9 cellular contexts compared by ENCODE assay signal in genomic region chr1:151494741-151495281, GRCh38. TPM values are rescaled to one million over a fixed set of nuclear protein-coding genes. Genes with fewer than 3 reads are reported as not detected.
DNase-seq lines count a peak whose midpoint lies in the region; ATAC-seq and TF ChIP-seq lines count a peak whose summit lies in the region.
"Had no signal": no experiment of that assay in that cellular context is flagged by ENCODE, and none has a peak within 500 bp of the region (broad histone marks: within the 10 kb centered on the region; RNA-seq: fewer than 3 reads in every experiment).

No MANE protein-coding gene starts in this region.

- H3K36me3 ChIP-seq in Panc1 (ENCODE audit: control insufficient read depth, insufficient read depth, low read length), result no peaks in the 10 kb centered on the region
- no peaks in the 10 kb centered on the region for H3K36me3 ChIP-seq in upper lobe of left lung
- H3K36me3 ChIP-seq in transverse colon, result no peaks in the 10 kb centered on the region

- CTCF ChIA-PET in Panc1 (lab: Charles Lee), result no interaction called here

- no peak for DNase-seq in activated T-cell treated with anti-CD3 and anti-CD28 coated beads, Interleukin-2, amount 50 U/mL, for 72 hours
- no peak for DNase-seq in activated T-cell treated with anti-CD3 and anti-CD28 coated beads, Interleukin-2, amount 50 U/mL, for 24 hours
- DNase-seq in Panc1 (ENCODE audit: low read depth, low spot score) (peak; percentile 61), foreskin melanocyte (peak; percentile 74), upper lobe of left lung (peak in 1 of 2 donors; percentile 32), transverse colon (no peak), NCI-H524 treated with DMSO at 0.1 percent for 48 hours (lab: John Stamatoyannopoulos, UW) (no peak)
- DNase-seq: DND-41 had no signal

- no peaks in the 10 kb centered on the region for H3K36me3 Mint-ChIP-seq in activated T-cell treated with anti-CD3 and anti-CD28 coated beads, Interleukin-2, amount 50 U/mL, for 72 hours (ENCODE audit: insufficient read depth in 2 of 2)
- H3K36me3 Mint-ChIP-seq in activated T-cell treated with anti-CD3 and anti-CD28 coated beads, Interleukin-2, amount 50 U/mL, for 24 hours (ENCODE audit: low read depth), result no peaks in the 10 kb centered on the region

- no peaks in the 10 kb centered on the region for H3K27me3 Mint-ChIP-seq in activated T-cell treated with anti-CD3 and anti-CD28 coated beads, Interleukin-2, amount 50 U/mL, for 72 hours (ENCODE audit: low read depth)
- H3K27me3 Mint-ChIP-seq in activated T-cell treated with anti-CD3 and anti-CD28 coated beads, Interleukin-2, amount 50 U/mL, for 24 hours, result no peaks in the 10 kb centered on the region

- TF ChIP-seq EP300 in upper lobe of left lung (IDR thresholded peaks at IDR 0.05) (peak in 1 of 4 donors; percentile 40), transverse colon (IDR thresholded peaks at IDR 0.05; ENCODE audit: low read depth) (no peak)

- H3K27me3 ChIP-seq in Panc1 (ENCODE audit: control insufficient read depth, insufficient read depth, low read length) (no peaks in the 10 kb centered on the region), upper lobe of left lung (no peaks in the 10 kb centered on the region), transverse colon (no peaks in the 10 kb centered on the region)

- no peaks in the 10 kb centered on the region for H3K9me3 ChIP-seq in Panc1 (ENCODE audit: control insufficient read depth, insufficient read depth, low read depth, low read length)
- no peaks in the 10 kb centered on the region for H3K9me3 ChIP-seq in upper lobe of left lung
- H3K9me3 ChIP-seq in transverse colon, result no peaks in the 10 kb centered on the region

- TF ChIP-seq CTCF in Panc1 (IDR thresholded peaks at IDR 0.05), result no peak
- TF ChIP-seq CTCF in upper lobe of left lung (IDR thresholded peaks at IDR 0.05), result no peak
- no peak for TF ChIP-seq CTCF in transverse colon (IDR thresholded peaks at IDR 0.05)

- H3K27ac ChIP-seq in Panc1 (ENCODE audit: low read length) (no peak overlapping the region), upper lobe of left lung (no peak overlapping the region), transverse colon (peak overlapping the region in 1 of 4 donors; percentile 29)

- no peaks in the 10 kb centered on the region for H3K9me3 Mint-ChIP-seq in activated T-cell treated with anti-CD3 and anti-CD28 coated beads, Interleukin-2, amount 50 U/mL, for 72 hours
- no peaks in the 10 kb centered on the region for H3K9me3 Mint-ChIP-seq in activated T-cell treated with anti-CD3 and anti-CD28 coated beads, Interleukin-2, amount 50 U/mL, for 24 hours

- peak; percentile 87 for ATAC-seq in activated T-cell treated with anti-CD3 and anti-CD28 coated beads, Interleukin-2, amount 50 U/mL, for 72 hours (replicated peaks in 1 of 2)
- ATAC-seq in Panc1, result peak; percentile 84
- ATAC-seq in upper lobe of left lung (ENCODE audit: low FRiP score in 2 of 2), result peak; percentile 42 to 73
- ATAC-seq in HG03159 (IDR thresholded peaks at IDR 0.05; ENCODE audit: unreplicated experiment), result no peak

- H3K27ac Mint-ChIP-seq in activated T-cell treated with anti-CD3 and anti-CD28 coated beads, Interleukin-2, amount 50 U/mL, for 72 hours, result peak overlapping the region; percentile 0
- H3K27ac Mint-ChIP-seq in activated T-cell treated with anti-CD3 and anti-CD28 coated beads, Interleukin-2, amount 50 U/mL, for 24 hours, result no peak overlapping the region

- intact Hi-C loops in Panc1 (cut with micrococcal nuclease; ENCODE audit: unreplicated experiment), result no loop called here
- intact Hi-C loops in transverse colon (cut with DNase I; ENCODE audit: low total_unique reads), result no loop called here

- no peak overlapping the region for H3K4me3 Mint-ChIP-seq in activated T-cell treated with anti-CD3 and anti-CD28 coated beads, Interleukin-2, amount 50 U/mL, for 72 hours
- H3K4me3 Mint-ChIP-seq in activated T-cell treated with anti-CD3 and anti-CD28 coated beads, Interleukin-2, amount 50 U/mL, for 24 hours, result no peak overlapping the region

- in situ Hi-C loops in Panc1 (cut with HindIII; ENCODE audit: low pct_unique_long_range_greater_than_20kb, low sequenced_read_pairs) (no loop called here), transverse colon (cut with MboI; ENCODE audit: low pct_ligation_motif_present in 1 of 4, low pct_unique_long_range_greater_than_20kb in 1 of 4, low sequenced_read_pairs in 3 of 4) (no loop called here)

- H3K4me1 Mint-ChIP-seq in activated T-cell treated with anti-CD3 and anti-CD28 coated beads, Interleukin-2, amount 50 U/mL, for 72 hours (ENCODE audit: low read depth), result peaks cover 17% of the 10 kb centered on the region
- H3K4me1 Mint-ChIP-seq in activated T-cell treated with anti-CD3 and anti-CD28 coated beads, Interleukin-2, amount 50 U/mL, for 24 hours (ENCODE audit: low read depth), result peaks cover 12% of the 10 kb centered on the region

- POLR2A ChIA-PET in Panc1 (lab: Charles Lee), result interaction anchor here (1.2 kb wide), 1 partner anchor 19 kb away, joined by 10 read pairs; no protein-coding TSS in a partner anchor

- TF ChIP-seq POLR2A in upper lobe of left lung (IDR thresholded peaks at IDR 0.05), result no peak
- no peak for TF ChIP-seq POLR2A in transverse colon (IDR thresholded peaks at IDR 0.05)

- BruUV-seq in Panc1 (replicated peaks; lab: Mats Ljungman, UMichigan), result no TSS peak

- H3K4me1 ChIP-seq in Panc1 (ENCODE audit: control insufficient read depth, insufficient read depth, low read length), result peaks cover 11% of the 10 kb centered on the region; the same call in 1 of the 2 replicates
- peaks cover 0 to 4% (median 0%) of the 10 kb centered on the region in 4 donors for H3K4me1 ChIP-seq in upper lobe of left lung
- peaks cover 0 to 16% (median 7%) of the 10 kb centered on the region in 4 donors for H3K4me1 ChIP-seq in transverse colon

- H3K4me3 ChIP-seq in Panc1 (ENCODE audit: low read depth in 2 of 2, low read length in 2 of 2) (no peak overlapping the region), upper lobe of left lung (no peak overlapping the region), transverse colon (no peak overlapping the region)

- WGBS in upper lobe of left lung, 2 donors, result 11% methylated on average over 1 of the region's 1 CpG; no CpG with 5 or more reads in 1 of the 2 donors
- WGBS in transverse colon (ENCODE audit: low coverage in 1 of 2), 2 donors, result 0% methylated on average over 1 of the region's 1 CpG; no CpG with 5 or more reads in 1 of the 2 donors

RNA-seq across cellular contexts. Expression of gene CGN, which starts 16.4 kb away (rescaled TPM):
- total RNA-seq in activated T-cell treated with anti-CD3 and anti-CD28 coated beads, Interleukin-2, amount 50 U/mL, for 72 hours, result 1 to 10 TPM in 1 of 2 donors, under 1 TPM in 1; 0.69 to 1.9 TPM
- 10.2 TPM for total RNA-seq in Panc1 (2021; ENCODE audit: unreplicated experiment)
- 7.4 TPM for polyA plus RNA-seq in Panc1 (2012; ENCODE audit: insufficient read length)
- total RNA-seq in upper lobe of left lung, result 100 to 1,000 TPM in 3 of 6 donors, 10 to 100 TPM in 3; 51.6 to 223 (median 99.2) TPM
- total RNA-seq in transverse colon, result 100 to 1,000 TPM; 123 to 351 (median 172) TPM

RNA-seq across cellular contexts. Expression of gene POGZ, which starts 35.5 kb away (rescaled TPM):
- 100 to 1,000 TPM; 116 to 140 TPM for total RNA-seq in activated T-cell treated with anti-CD3 and anti-CD28 coated beads, Interleukin-2, amount 50 U/mL, for 72 hours
- total RNA-seq in Panc1 (2021; ENCODE audit: unreplicated experiment), result 76.0 TPM
- polyA plus RNA-seq in Panc1 (2012; ENCODE audit: insufficient read length), result 29.3 TPM
- 100 to 1,000 TPM in 1 of 6 donors, 10 to 100 TPM in 5; 34.2 to 148 (median 67.9) TPM for total RNA-seq in upper lobe of left lung
- total RNA-seq in transverse colon, result 10 to 100 TPM; 44.1 to 90.9 (median 72.7) TPM

RNA-seq across cellular contexts. Expression of gene TUFT1, which starts 45.3 kb away (rescaled TPM):
- total RNA-seq in activated T-cell treated with anti-CD3 and anti-CD28 coated beads, Interleukin-2, amount 50 U/mL, for 72 hours, result 1 to 10 TPM; 4.3 to 4.8 TPM
- total RNA-seq in Panc1 (2021; ENCODE audit: unreplicated experiment), result 66.4 TPM
- 68.5 TPM for polyA plus RNA-seq in Panc1 (2012; ENCODE audit: insufficient read length)
- total RNA-seq in upper lobe of left lung, result 10 to 100 TPM in 5 of 6 donors, 1 to 10 TPM in 1; 9.9 to 18.1 (median 12.5) TPM
- total RNA-seq in transverse colon, result 10 to 100 TPM; 22.8 to 65.5 (median 30.8) TPM

Comparison
In these comparisons a context has a peak if more than half of its experiments do, and no peak if none do; other contexts are left out.
1. DNase-seq: peak in Panc1 (single experiment) and foreskin melanocyte (single experiment); none in activated T-cell treated with anti-CD3 and anti-CD28 coated beads, Interleukin-2, amount 50 U/mL, for 72 hours (0 of 2), activated T-cell treated with anti-CD3 and anti-CD28 coated beads, Interleukin-2, amount 50 U/mL, for 24 hours (single experiment), transverse colon (single experiment) and NCI-H524 treated with DMSO at 0.1 percent for 48 hours (single experiment).